In the genomic region with DNA sequence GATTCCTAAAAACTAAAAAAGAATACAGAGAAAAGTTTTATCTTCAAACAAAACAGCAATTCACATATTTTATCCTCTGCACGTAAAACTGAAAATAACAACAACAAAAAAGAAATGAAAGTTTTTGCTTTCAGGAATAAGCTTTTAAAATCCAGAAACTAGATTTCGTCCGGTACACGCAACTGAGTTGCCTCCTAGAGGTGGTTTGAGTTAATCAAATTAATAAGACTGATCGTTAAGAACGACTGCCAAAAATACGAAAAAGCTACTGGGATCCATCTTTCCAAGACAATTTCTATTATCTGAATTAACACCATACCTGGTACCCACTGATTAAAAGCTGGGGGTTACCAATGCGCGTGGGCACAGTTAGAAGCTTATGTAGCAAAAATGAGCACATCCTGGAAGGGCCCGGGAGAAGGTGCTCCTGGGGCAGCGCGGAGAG, we compare ENCODE assay signal across 8 cellular contexts. TPM values are rescaled to one million over a fixed set of nuclear protein-coding genes. Genes with fewer than 3 reads are reported as not detected.
DNase-seq lines count a peak whose midpoint lies in the region; ATAC-seq and TF ChIP-seq lines count a peak whose summit lies in the region.

No MANE protein-coding gene starts in this region.

- no peaks in the 10 kb centered on the region for H3K9me3 ChIP-seq in skeletal muscle satellite cell (replicated peaks; ENCODE audit: low read length)

- peaks cover 35% of the 10 kb centered on the region for H3K36me3 ChIP-seq in skeletal muscle satellite cell (ENCODE audit: insufficient read depth, low read length)

- peak overlapping the region; percentile 62 for H3K27ac ChIP-seq in foreskin keratinocyte

- peak; percentile 12 for DNase-seq in AG08395 (ENCODE audit: low spot score)
- peak; percentile 1 for DNase-seq in SW480 (ENCODE audit: low spot score)
- peak in 1 of 2 donors; percentile 7 for DNase-seq in foreskin keratinocyte
- DNase-seq in NCI-H748 (lab: John Stamatoyannopoulos, UW; ENCODE audit: unreplicated experiment): no peak
- no peak for DNase-seq in NCI-H2081 (lab: John Stamatoyannopoulos, UW)

- peaks cover 6% of the 10 kb centered on the region for H3K4me1 ChIP-seq in foreskin keratinocyte
- peaks cover 14% of the 10 kb centered on the region for H3K4me1 ChIP-seq in skeletal muscle satellite cell (ENCODE audit: control insufficient read depth, insufficient read depth, low read length)

- H3K4me3 ChIP-seq in skeletal muscle satellite cell (ENCODE audit: low read length): peak overlapping the region; percentile 85

- H3K4me2 ChIP-seq in skeletal muscle satellite cell (ENCODE audit: low read length): peak overlapping the region; percentile 96

- H3K9ac ChIP-seq in skeletal muscle satellite cell (ENCODE audit: low read depth, low read length): peak overlapping the region; percentile 90

- peak; percentile 5 for ATAC-seq in GM19438 (IDR thresholded peaks at IDR 0.05; ENCODE audit: low read depth, unreplicated experiment)
- no peak for ATAC-seq in foreskin keratinocyte
- no peak for ATAC-seq in GM18870 (IDR thresholded peaks at IDR 0.05; ENCODE audit: unreplicated experiment)

- TF ChIP-seq CTCF in foreskin keratinocyte (conservative IDR thresholded peaks at IDR 0.05): no peak

- no peaks in the 10 kb centered on the region for H3K27me3 ChIP-seq in foreskin keratinocyte
- no peaks in the 10 kb centered on the region for H3K27me3 ChIP-seq in skeletal muscle satellite cell (ENCODE audit: control insufficient read depth, insufficient read depth, low read length)

RNA-seq across cellular contexts. Expression of a gene that starts 0.7 kb away (rescaled TPM):
- 75.1 and 78.4 TPM in 2 replicates for total RNA-seq in foreskin keratinocyte
- 83.6 and 89.1 TPM in 2 replicates for polyA plus RNA-seq in foreskin keratinocyte
- total RNA-seq in skeletal muscle satellite cell (2012; rRNA removed): 82.8 and 104 TPM in 2 replicates

RNA-seq across cellular contexts. Expression of a gene that starts 29.6 kb away (rescaled TPM):
- 16.2 and 17.4 TPM in 2 replicates for total RNA-seq in foreskin keratinocyte
- 13.2 and 14.1 TPM in 2 replicates for polyA plus RNA-seq in foreskin keratinocyte
- total RNA-seq in skeletal muscle satellite cell (2012; rRNA removed): 9.9 and 14.4 TPM in 2 replicates

RNA-seq across cellular contexts. Expression of a gene that starts 30.7 kb away (rescaled TPM):
- 267 and 268 TPM in 2 replicates for total RNA-seq in foreskin keratinocyte
- 347 and 363 TPM in 2 replicates for polyA plus RNA-seq in foreskin keratinocyte
- total RNA-seq in skeletal muscle satellite cell (2012; rRNA removed): 396 TPM in 2 replicates

Comparison
In these comparisons a context has a peak if more than half of its experiments do, and no peak if none do; other contexts are left out.
1. DNase-seq: peak in AG08395 (single experiment) and SW480 (single experiment); none in NCI-H748 (single experiment) and NCI-H2081 (0 of 2).